In the genomic region with DNA sequence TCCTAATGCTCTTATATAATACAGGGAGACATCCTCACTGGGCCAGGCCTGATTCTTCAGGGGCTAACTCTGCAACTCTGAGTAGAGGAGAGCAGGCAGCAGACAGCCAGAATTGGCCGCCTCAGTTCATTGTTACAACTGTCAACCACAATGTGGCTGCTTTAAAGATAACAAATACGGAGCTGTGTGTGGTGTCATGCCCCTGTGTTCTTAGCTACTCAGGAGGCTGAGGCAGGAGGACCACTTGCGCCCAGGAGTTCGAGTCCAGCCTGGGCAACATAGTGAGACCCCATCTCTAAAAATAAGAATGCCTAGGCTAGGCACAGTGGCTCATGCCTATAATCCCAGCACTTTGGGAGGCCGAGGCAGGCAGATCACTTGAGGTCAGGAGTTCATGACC, we compare ENCODE assay signal across 21 cellular contexts. TPM values are rescaled to one million over a fixed set of nuclear protein-coding genes. Genes with fewer than 3 reads are reported as not detected.
DNase-seq lines count a peak whose midpoint lies in the region; ATAC-seq, FAIRE-seq and TF ChIP-seq lines count a peak whose summit lies in the region.
"Had no signal": no experiment of that assay in that cellular context is flagged by ENCODE, and none has a peak within 500 bp of the region (broad histone marks: within the 10 kb centered on the region; RNA-seq: fewer than 3 reads in every experiment).

No MANE protein-coding gene starts in this region.

- no peak for TF ChIP-seq CTCF in D721Med (IDR thresholded peaks at IDR 0.05; ENCODE audit: insufficient read depth, missing control alignments)

- H3K4me1 ChIP-seq in BLaER1 = peaks cover 27% of the 10 kb centered on the region

- no peaks in the 10 kb centered on the region for H3K9me3 Mint-ChIP-seq in effector memory CD8-positive, alpha-beta T cell
- H3K9me3 Mint-ChIP-seq: mesothelial cell of epicardium had no signal

- no peak for ATAC-seq in T-helper 17 cell
- peak; percentile 55 for ATAC-seq in effector memory CD8-positive, alpha-beta T cell (replicated peaks)

- H3K9me3 ChIP-seq in BLaER1 = peaks cover 3% of the 10 kb centered on the region
- no peaks in the 10 kb centered on the region for H3K9me3 ChIP-seq in T-helper 17 cell (ENCODE audit: control insufficient read depth, low read length, poor library complexity, severe bottlenecking)
- H3K9me3 ChIP-seq: ovary had no signal

- H3K36me3 Mint-ChIP-seq in T-helper 17 cell (ENCODE audit: low read depth) = peaks cover 3% of the 10 kb centered on the region
- peaks cover 31% of the 10 kb centered on the region for H3K36me3 Mint-ChIP-seq in effector memory CD8-positive, alpha-beta T cell (ENCODE audit: insufficient read depth)

- peaks cover 38% of the 10 kb centered on the region for H3K4me1 Mint-ChIP-seq in T-helper 17 cell
- peaks cover 43 to 55% of the 10 kb centered on the region in 2 donors for H3K4me1 Mint-ChIP-seq in effector memory CD8-positive, alpha-beta T cell (ENCODE audit: low read depth in 2 of 2)
- H3K4me1 Mint-ChIP-seq: mesothelial cell of epicardium had no signal

- no peaks in the 10 kb centered on the region for H3K27me3 Mint-ChIP-seq in T-helper 17 cell
- no peaks in the 10 kb centered on the region for H3K27me3 Mint-ChIP-seq in effector memory CD8-positive, alpha-beta T cell

- DNase-seq in CMK (ENCODE audit: low read depth) (peak; percentile 30), T-helper 17 cell (no peak), D721Med (ENCODE audit: insufficient read length, low spot score) (no peak), RPMI8226 (no peak), ecto neural progenitor cell (ENCODE audit: low spot score) (no peak)
- peak in 2 of 3 experiments; percentile 17 to 25 for DNase-seq in effector memory CD8-positive, alpha-beta T cell
- DNase-seq in stimulated activated CD4-positive, alpha-beta T cell treated with anti-CD3 and anti-CD28 coated beads, Interleukin-4, amount 100 ng/mL, for 1 hour = no peak
- DNase-seq: AML-193, amniotic stem cell, EL, glutamatergic neuron, HCEC 1CT, NCI-H1694, NCI-H524, ovary had no signal

- peaks cover 88% of the 10 kb centered on the region for H3K36me3 ChIP-seq in BLaER1
- H3K36me3 ChIP-seq: ovary had no signal

- H3K4me3 ChIP-seq in BLaER1 = no peak overlapping the region; the same call in 1 of the 2 replicates
- H3K4me3 ChIP-seq: ovary had no signal

- H3K9ac ChIP-seq in BLaER1 = no peak overlapping the region

- H3K27me3 ChIP-seq in BLaER1 = no peaks in the 10 kb centered on the region
- H3K27me3 ChIP-seq: ovary had no signal

- peak overlapping the region; percentile 86; the same call in 1 of the 2 replicates for H3K27ac ChIP-seq in BLaER1
- H3K27ac ChIP-seq: ovary had no signal

- no peaks in the 10 kb centered on the region; the same call in 1 of the 2 replicates for H4K20me1 ChIP-seq in BLaER1

- H3K27ac Mint-ChIP-seq in T-helper 17 cell = peak overlapping the region; percentile 97
- peak overlapping the region; percentile 99 for H3K27ac Mint-ChIP-seq in effector memory CD8-positive, alpha-beta T cell
- H3K27ac Mint-ChIP-seq: mesothelial cell of epicardium had no signal

- H3K4me3 Mint-ChIP-seq in T-helper 17 cell = peak overlapping the region; percentile 82
- peak overlapping the region; percentile 99 to 100 for H3K4me3 Mint-ChIP-seq in effector memory CD8-positive, alpha-beta T cell
- H3K4me3 Mint-ChIP-seq: mesothelial cell of epicardium had no signal

- no peak for FAIRE-seq in D721Med (lab: Jason Lieb, UNC)
- FAIRE-seq: islet of Langerhans had no signal

- peak overlapping the region; percentile 91 for H3K4me2 ChIP-seq in BLaER1

RNA-seq across cellular contexts. Expression of a gene that starts 34.3 kb away (rescaled TPM):
- 10 to 100 TPM; 36.6 to 44.4 TPM for total RNA-seq in T-helper 17 cell

RNA-seq across cellular contexts. Expression of a gene that starts 39.7 kb away (rescaled TPM):
- not detected for total RNA-seq in T-helper 17 cell
- total RNA-seq: chondrocyte, LHCN-M2, mesothelial cell of epicardium, ovary, RPMI7951 had no signal

RNA-seq across cellular contexts. Expression of a gene that starts 51.7 kb away (rescaled TPM):
- total RNA-seq in T-helper 17 cell = not detected

RNA-seq across cellular contexts. Expression of a gene that starts 52.2 kb away (rescaled TPM):
- total RNA-seq in T-helper 17 cell = 100 to 1,000 TPM; 139 to 158 TPM

Comparison
In these comparisons a context has a peak if more than half of its experiments do, and no peak if none do; other contexts are left out.
1. DNase-seq: peak in CMK (single experiment) and effector memory CD8-positive, alpha-beta T cell (2 of 3); none in T-helper 17 cell (0 of 3), D721Med (single experiment), stimulated activated CD4-positive, alpha-beta T cell treated with anti-CD3 and anti-CD28 coated beads, Interleukin-4, amount 100 ng/mL, for 1 hour (single experiment), RPMI8226 (single experiment) and ecto neural progenitor cell (single experiment).